Comparison of ENCODE assay signal across 8 cellular contexts in the genomic region with DNA sequence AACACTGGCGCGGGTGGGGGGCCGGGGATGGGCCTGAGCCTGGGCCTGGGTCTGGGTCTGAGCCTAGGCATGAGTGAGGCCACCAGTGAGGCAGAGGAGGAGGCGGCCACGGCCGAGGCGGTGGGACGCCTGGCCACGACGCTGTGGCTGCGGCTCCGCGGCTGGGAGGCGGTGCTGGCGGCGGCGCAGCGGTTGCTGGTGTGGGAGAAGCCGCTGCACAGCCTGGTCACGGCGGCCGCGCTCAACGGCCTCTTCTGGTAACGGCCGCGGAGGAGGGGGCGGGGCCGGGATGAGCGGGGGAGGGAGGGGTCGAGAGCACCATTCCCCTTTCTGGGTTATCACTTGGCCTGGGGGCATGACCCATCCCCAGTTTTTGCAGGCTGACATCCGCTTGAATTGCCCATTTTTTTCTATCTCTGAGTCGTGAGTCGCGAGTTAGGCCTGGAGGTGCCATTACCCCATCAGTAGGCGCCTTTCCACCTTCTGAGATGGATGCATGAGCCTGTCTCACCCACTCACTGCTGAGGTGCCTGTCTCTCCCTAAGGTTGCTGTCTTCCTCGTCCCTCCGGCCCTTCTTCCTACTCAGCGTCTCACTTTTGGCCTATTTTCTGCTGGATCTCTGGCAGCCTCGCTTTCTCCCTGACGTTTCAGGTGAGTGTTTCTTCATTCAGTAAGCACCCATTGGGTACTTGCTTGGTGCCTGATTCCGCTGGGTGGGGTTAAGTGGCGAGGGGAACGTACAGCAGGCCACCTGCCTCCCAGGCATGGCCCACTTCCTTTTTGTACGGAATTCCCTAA. TPM values are rescaled to one million over a fixed set of nuclear protein-coding genes. Genes with fewer than 3 reads are reported as not detected.
DNase-seq lines count a peak whose midpoint lies in the region; ATAC-seq and TF ChIP-seq lines count a peak whose summit lies in the region.

No MANE protein-coding gene starts in this region.

- H3K9me3 ChIP-seq in neutrophil: no peaks in the 10 kb centered on the region

- TF ChIP-seq CTCF in HFFc6 (IDR thresholded peaks at IDR 0.05): no peak; the same call in none of the 2 replicates
- TF ChIP-seq CTCF in foreskin keratinocyte (conservative IDR thresholded peaks at IDR 0.05): no peak
- TF ChIP-seq CTCF in neutrophil (IDR thresholded peaks at IDR 0.05): no peak

- H3K27ac Mint-ChIP-seq in HFFc6: peak overlapping the region; percentile 70
- peak overlapping the region; percentile 71 for H3K27ac Mint-ChIP-seq in activated T-helper 2 cell treated with anti-CD3 and anti-CD28 coated beads, Interferon-gamma antibody, Interleukin-2, Interleukin-4, amounts not matched to agents 10 μg/mL and 5 μg/mL and 100 μg/mL, durations not matched to agents 14 hours and 24 hours and 36 hours

- peaks cover 2% of the 10 kb centered on the region for H3K27me3 Mint-ChIP-seq in HFFc6 (ENCODE audit: insufficient read depth)
- H3K27me3 Mint-ChIP-seq in activated T-helper 2 cell treated with anti-CD3 and anti-CD28 coated beads, Interferon-gamma antibody, Interleukin-2, Interleukin-4, amounts not matched to agents 10 μg/mL and 5 μg/mL and 100 μg/mL, durations not matched to agents 14 hours and 24 hours and 36 hours (ENCODE audit: low read depth): no peaks in the 10 kb centered on the region

- intact Hi-C loops in activated T-helper 2 cell treated with anti-CD3 and anti-CD28 coated beads, Interferon-gamma antibody, Interleukin-2, Interleukin-4, amounts not matched to agents 10 μg/mL and 5 μg/mL and 100 μg/mL, durations not matched to agents 14 hours and 24 hours and 36 hours (cut with micrococcal nuclease): loop anchor here (1.0 to 10.0 kb wide), 4 partner anchors 51 to 781 kb away; partner anchors contain the start of genes ANKZF1, ATG9A, CHPF and CTDSP1

- no peaks in the 10 kb centered on the region for H3K9me3 Mint-ChIP-seq in HFFc6
- H3K9me3 Mint-ChIP-seq in activated T-helper 2 cell treated with anti-CD3 and anti-CD28 coated beads, Interferon-gamma antibody, Interleukin-2, Interleukin-4, amounts not matched to agents 10 μg/mL and 5 μg/mL and 100 μg/mL, durations not matched to agents 14 hours and 24 hours and 36 hours: no peaks in the 10 kb centered on the region

- H3K4me1 ChIP-seq in foreskin keratinocyte (peaks cover 4% of the 10 kb centered on the region), neutrophil (ENCODE audit: control insufficient read depth in 1 of 2, insufficient read depth in 1 of 2, low read depth in 1 of 2, low read length in 1 of 2) (peaks cover 69 to 80% of the 10 kb centered on the region in 2 experiments)

- H3K4me3 ChIP-seq in neutrophil (ENCODE audit: low read depth in 1 of 2, low read length in 1 of 2): peak overlapping the region; percentile 84 to 95

- peaks cover 63% of the 10 kb centered on the region for H3K36me3 ChIP-seq in neutrophil

- peak overlapping the region; percentile 94 for H3K4me3 Mint-ChIP-seq in HFFc6
- H3K4me3 Mint-ChIP-seq in activated T-helper 2 cell treated with anti-CD3 and anti-CD28 coated beads, Interferon-gamma antibody, Interleukin-2, Interleukin-4, amounts not matched to agents 10 μg/mL and 5 μg/mL and 100 μg/mL, durations not matched to agents 14 hours and 24 hours and 36 hours (ENCODE audit: low read depth): peak overlapping the region; percentile 94

- peaks cover 35% of the 10 kb centered on the region for H3K36me3 Mint-ChIP-seq in HFFc6 (ENCODE audit: low read depth)
- H3K36me3 Mint-ChIP-seq in activated T-helper 2 cell treated with anti-CD3 and anti-CD28 coated beads, Interferon-gamma antibody, Interleukin-2, Interleukin-4, amounts not matched to agents 10 μg/mL and 5 μg/mL and 100 μg/mL, durations not matched to agents 14 hours and 24 hours and 36 hours (ENCODE audit: low read depth): peaks cover 48% of the 10 kb centered on the region

- ATAC-seq in foreskin keratinocyte: peak; percentile 17

- H3K27me3 ChIP-seq in foreskin keratinocyte (no peaks in the 10 kb centered on the region), neutrophil (no peaks in the 10 kb centered on the region)

- peaks cover 38% of the 10 kb centered on the region for H3K4me1 Mint-ChIP-seq in HFFc6 (ENCODE audit: low read depth)
- H3K4me1 Mint-ChIP-seq in activated T-helper 2 cell treated with anti-CD3 and anti-CD28 coated beads, Interferon-gamma antibody, Interleukin-2, Interleukin-4, amounts not matched to agents 10 μg/mL and 5 μg/mL and 100 μg/mL, durations not matched to agents 14 hours and 24 hours and 36 hours (ENCODE audit: low read depth): peaks cover 38% of the 10 kb centered on the region

- H3K27ac ChIP-seq in foreskin keratinocyte: peak overlapping the region; percentile 96
- H3K27ac ChIP-seq in neutrophil: peak overlapping the region; percentile 100

- DNase-seq in DMS53 (lab: John Stamatoyannopoulos, UW) (peak; percentile 68), DMS53 treated with DMSO at 0.1 percent for 48 hours (lab: John Stamatoyannopoulos, UW; ENCODE audit: unreplicated experiment) (no peak), HFFc6 (peak; percentile 14), NCI-H2227 treated with DMSO at 0.1 percent for 48 hours (lab: John Stamatoyannopoulos, UW) (peak; percentile 31), foreskin keratinocyte (peak in 1 of 2 donors; percentile 11), MV-4-11 (lab: John Stamatoyannopoulos, UW) (no peak)
- DNase-seq in activated T-helper 2 cell treated with anti-CD3 and anti-CD28 coated beads, Interferon-gamma antibody, Interleukin-2, Interleukin-4, amounts not matched to agents 10 μg/mL and 5 μg/mL and 100 μg/mL, durations not matched to agents 14 hours and 24 hours and 36 hours (ENCODE audit: low spot score): peak; percentile 25

RNA-seq across cellular contexts. Expression of gene RETREG2, which starts 0.5 kb away (rescaled TPM):
- total RNA-seq in HFFc6 (2021; fragmentation: NEBNext Ultra II Directional; extraction: Animal tissue kit (Norgen Biotek cat#: 25700)): 100 to 1,000 TPM in 1 of 6 experiments, 10 to 100 TPM in 5; 77.3 to 102 (median 85.5) TPM
- total RNA-seq in activated T-helper 2 cell treated with anti-CD3 and anti-CD28 coated beads, Interferon-gamma antibody, Interleukin-2, Interleukin-4, amounts not matched to agents 10 μg/mL and 5 μg/mL and 100 μg/mL, durations not matched to agents 14 hours and 24 hours and 36 hours: 52.5 and 57.4 TPM in 2 replicates
- 38.0 and 43.8 TPM in 2 replicates for total RNA-seq in foreskin keratinocyte
- 39.4 and 40.4 TPM in 2 replicates for polyA plus RNA-seq in foreskin keratinocyte

RNA-seq across cellular contexts. Expression of gene CNPPD1, which starts 1.9 kb away (rescaled TPM):
- total RNA-seq in HFFc6 (2021; fragmentation: NEBNext Ultra II Directional; extraction: Animal tissue kit (Norgen Biotek cat#: 25700)): 10 to 100 TPM; 37.9 to 46.2 (median 42.2) TPM
- total RNA-seq in activated T-helper 2 cell treated with anti-CD3 and anti-CD28 coated beads, Interferon-gamma antibody, Interleukin-2, Interleukin-4, amounts not matched to agents 10 μg/mL and 5 μg/mL and 100 μg/mL, durations not matched to agents 14 hours and 24 hours and 36 hours: 56.6 and 58.5 TPM in 2 replicates
- total RNA-seq in foreskin keratinocyte: 20.0 and 21.7 TPM in 2 replicates
- 31.5 and 32.8 TPM in 2 replicates for polyA plus RNA-seq in foreskin keratinocyte

RNA-seq across cellular contexts. Expression of gene SLC23A3, which starts 8.7 kb away (rescaled TPM):
- 1 to 10 TPM in 2 of 6 experiments, under 1 TPM in 4; 0.36 to 1.5 (median 0.88) TPM for total RNA-seq in HFFc6 (2021; fragmentation: NEBNext Ultra II Directional; extraction: Animal tissue kit (Norgen Biotek cat#: 25700))
- total RNA-seq in activated T-helper 2 cell treated with anti-CD3 and anti-CD28 coated beads, Interferon-gamma antibody, Interleukin-2, Interleukin-4, amounts not matched to agents 10 μg/mL and 5 μg/mL and 100 μg/mL, durations not matched to agents 14 hours and 24 hours and 36 hours: 1.3 and 1.9 TPM in 2 replicates
- total RNA-seq in foreskin keratinocyte: 0.71 and 0.75 TPM in 2 replicates
- 0.39 and 0.51 TPM in 2 replicates for polyA plus RNA-seq in foreskin keratinocyte

RNA-seq across cellular contexts. Expression of gene NHEJ1, which starts 18.0 kb away (rescaled TPM):
- total RNA-seq in HFFc6 (2021; fragmentation: NEBNext Ultra II Directional; extraction: Animal tissue kit (Norgen Biotek cat#: 25700)): 10 to 100 TPM; 12.0 to 16.6 (median 14.1) TPM
- total RNA-seq in activated T-helper 2 cell treated with anti-CD3 and anti-CD28 coated beads, Interferon-gamma antibody, Interleukin-2, Interleukin-4, amounts not matched to agents 10 μg/mL and 5 μg/mL and 100 μg/mL, durations not matched to agents 14 hours and 24 hours and 36 hours: 15.9 and 22.9 TPM in 2 replicates
- total RNA-seq in foreskin keratinocyte: 12.4 and 13.8 TPM in 2 replicates
- polyA plus RNA-seq in foreskin keratinocyte: 8.0 and 9.3 TPM in 2 replicates

RNA-seq across cellular contexts. Expression of gene ZFAND2B, which starts 28.0 kb away (rescaled TPM):
- total RNA-seq in HFFc6 (2021; fragmentation: NEBNext Ultra II Directional; extraction: Animal tissue kit (Norgen Biotek cat#: 25700)): 10 to 100 TPM; 28.8 to 39.6 (median 33.1) TPM
- total RNA-seq in activated T-helper 2 cell treated with anti-CD3 and anti-CD28 coated beads, Interferon-gamma antibody, Interleukin-2, Interleukin-4, amounts not matched to agents 10 μg/mL and 5 μg/mL and 100 μg/mL, durations not matched to agents 14 hours and 24 hours and 36 hours: 27.3 and 33.5 TPM in 2 replicates
- total RNA-seq in foreskin keratinocyte: 36.3 and 41.1 TPM in 2 replicates
- 44.6 and 53.1 TPM in 2 replicates for polyA plus RNA-seq in foreskin keratinocyte

Comparison
In these comparisons a context has a peak if more than half of its experiments do, and no peak if none do; other contexts are left out.
1. DNase-seq: peak in DMS53 (single experiment), HFFc6 (single experiment), NCI-H2227 treated with DMSO at 0.1 percent for 48 hours (single experiment) and activated T-helper 2 cell treated with anti-CD3 and anti-CD28 coated beads, Interferon-gamma antibody, Interleukin-2, Interleukin-4, amounts not matched to agents 10 μg/mL and 5 μg/mL and 100 μg/mL, durations not matched to agents 14 hours and 24 hours and 36 hours (single experiment); none in DMS53 treated with DMSO at 0.1 percent for 48 hours (single experiment) and MV-4-11 (single experiment).